Comparison of ENCODE assay signal across 37 cellular contexts in genomic region chr2:170694316-170694715, GRCh38. TPM values are rescaled to one million over a fixed set of nuclear protein-coding genes. Genes with fewer than 3 reads are reported as not detected.
"Had no signal": no experiment of that assay in that cellular context is flagged by ENCODE, and none has a peak within 500 bp of the region (broad histone marks: within the 10 kb centered on the region; RNA-seq: fewer than 3 reads in every experiment).

No MANE protein-coding gene starts in this region.

- DNase-seq: activated CD4-positive, alpha-beta T cell treated with anti-CD3 and anti-CD28 coated beads, Interleukin-2, amount 10 ng/mL, durations not matched to agents 24 days and 14 days; activated CD4-positive, alpha-beta T cell treated with anti-CD3 and anti-CD28 coated beads, Interleukin-2, amount 50 U/mL, for 4 hours; activated CD8-positive, alpha-beta T cell treated with anti-CD3 and anti-CD28 coated beads for 36 hours; activated gamma-delta T cell; activated naive CD4-positive, alpha-beta T cell treated with Interleukin-2 at 50 U/mL for 16 hours; activated naive CD8-positive, alpha-beta T cell treated with anti-CD3 and anti-CD28 coated beads, Interleukin-2, amount 10 ng/mL, durations not matched to agents 7 days and 5 days; activated T-cell treated with anti-CD3 and anti-CD28 coated beads, Interleukin-2, amount 50 U/mL, for 1 hour; activated T-cell treated with anti-CD3 and anti-CD28 coated beads, Interleukin-2, amount 50 U/mL, for 72 hours; amygdala; Karpas-422; MG63; NCI-H1048; NCI-H1105 treated with DMSO at 0.1 percent for 48 hours; NCI-H1436; NCI-H1694 treated with DMSO at 0.1 percent for 48 hours; NCI-H2029 treated with DMSO at 0.1 percent for 48 hours; NCI-H2107; NCI-H2171; NCI-H510A; NCI-H526; NCI-H748 treated with DMSO at 0.1 percent for 48 hours; NK-92 treated with Interleukin-12 subunit alpha and Interleukin-12 subunit beta, amount 100 ng/mL, for 24 hours; PC-9; SIG-M5 had no signal

- H3K27ac ChIP-seq: ascending aorta, cardiac muscle cell, PC-9, RWPE1 had no signal

- H3K27me3 ChIP-seq: ascending aorta, MG63 had no signal

- H3K27ac Mint-ChIP-seq: activated CD4-positive, alpha-beta T cell treated with anti-CD3 and anti-CD28 coated beads, Interleukin-2, amount 10 ng/mL, durations not matched to agents 24 days and 14 days; activated CD8-positive, alpha-beta T cell treated with anti-CD3 and anti-CD28 coated beads for 36 hours; activated naive CD4-positive, alpha-beta T cell treated with anti-CD3 and anti-CD28 coated beads, Interleukin-2, amount 50 U/mL, for 24 hours; activated naive CD8-positive, alpha-beta T cell treated with anti-CD3 and anti-CD28 coated beads, Interleukin-2, amount 10 ng/mL, durations not matched to agents 7 days and 5 days; activated T-cell treated with anti-CD3 and anti-CD28 coated beads, Interleukin-2, amount 50 U/mL, for 72 hours; activated T-helper 2 cell treated with anti-CD3 and anti-CD28 coated beads, Interferon-gamma antibody, Interleukin-2, Interleukin-4, amounts not matched to agents 10 μg/mL and 5 μg/mL and 100 μg/mL, durations not matched to agents 14 hours and 24 hours and 36 hours; T-helper 1 cell treated with Interleukin-12 subunit alpha and Interleukin-12 subunit beta and Interleukin-4 antibody, amounts not matched to agents 30 μg/mL and 1 μg/mL, for 36 hours; T-helper 2 cell treated with Interferon-gamma antibody and Interleukin-4, amounts not matched to agents 5 μg/mL and 100 μg/mL, for 36 hours had no signal

- H3K36me3 Mint-ChIP-seq: activated naive CD4-positive, alpha-beta T cell treated with anti-CD3 and anti-CD28 coated beads, Interleukin-2, amount 50 U/mL, for 24 hours; activated naive CD8-positive, alpha-beta T cell treated with anti-CD3 and anti-CD28 coated beads, Interleukin-2, amount 10 ng/mL, durations not matched to agents 7 days and 5 days had no signal

- H3K4me3 Mint-ChIP-seq: activated CD4-positive, alpha-beta T cell treated with anti-CD3 and anti-CD28 coated beads, Interleukin-2, amount 10 ng/mL, durations not matched to agents 24 days and 14 days; activated CD8-positive, alpha-beta T cell treated with anti-CD3 and anti-CD28 coated beads for 36 hours; activated naive CD4-positive, alpha-beta T cell treated with anti-CD3 and anti-CD28 coated beads, Interleukin-2, amount 50 U/mL, for 24 hours; activated naive CD8-positive, alpha-beta T cell treated with anti-CD3 and anti-CD28 coated beads, Interleukin-2, amount 10 ng/mL, durations not matched to agents 7 days and 5 days; activated T-cell treated with anti-CD3 and anti-CD28 coated beads, Interleukin-2, amount 50 U/mL, for 72 hours; central memory CD8-positive, alpha-beta T cell; T-helper 1 cell treated with Interleukin-12 subunit alpha and Interleukin-12 subunit beta and Interleukin-4 antibody, amounts not matched to agents 30 μg/mL and 1 μg/mL, for 36 hours; T-helper 2 cell treated with Interferon-gamma antibody and Interleukin-4, amounts not matched to agents 5 μg/mL and 100 μg/mL, for 36 hours had no signal

- H3K36me3 ChIP-seq: ascending aorta, cardiac muscle cell, MG63 had no signal

- H3K4me1 ChIP-seq: ascending aorta had no signal

- H3K27me3 Mint-ChIP-seq: activated naive CD4-positive, alpha-beta T cell treated with anti-CD3 and anti-CD28 coated beads, Interleukin-2, amount 50 U/mL, for 24 hours had no signal

- H3K9me3 Mint-ChIP-seq: activated CD4-positive, alpha-beta T cell treated with anti-CD3 and anti-CD28 coated beads, Interleukin-2, amount 10 ng/mL, durations not matched to agents 24 days and 14 days; activated CD8-positive, alpha-beta T cell treated with anti-CD3 and anti-CD28 coated beads for 36 hours; activated naive CD4-positive, alpha-beta T cell treated with anti-CD3 and anti-CD28 coated beads, Interleukin-2, amount 50 U/mL, for 24 hours; activated naive CD8-positive, alpha-beta T cell treated with anti-CD3 and anti-CD28 coated beads, Interleukin-2, amount 10 ng/mL, durations not matched to agents 7 days and 5 days; activated T-cell treated with anti-CD3 and anti-CD28 coated beads, Interleukin-2, amount 50 U/mL, for 72 hours; activated T-helper 2 cell treated with anti-CD3 and anti-CD28 coated beads, Interferon-gamma antibody, Interleukin-2, Interleukin-4, amounts not matched to agents 10 μg/mL and 5 μg/mL and 100 μg/mL, durations not matched to agents 14 hours and 24 hours and 36 hours; central memory CD8-positive, alpha-beta T cell; T-helper 1 cell treated with Interleukin-12 subunit alpha and Interleukin-12 subunit beta and Interleukin-4 antibody, amounts not matched to agents 30 μg/mL and 1 μg/mL, for 36 hours; T-helper 2 cell treated with Interferon-gamma antibody and Interleukin-4, amounts not matched to agents 5 μg/mL and 100 μg/mL, for 36 hours had no signal

- H2AFZ ChIP-seq: PC-9 had no signal

- H3K4me3 ChIP-seq: ascending aorta, cardiac muscle cell, MG63, PC-9 had no signal

- H3K9me3 ChIP-seq: ascending aorta, MG63 had no signal

- ATAC-seq: activated CD8-positive, alpha-beta T cell treated with anti-CD3 and anti-CD28 coated beads for 36 hours; activated T-cell treated with anti-CD3 and anti-CD28 coated beads, Interleukin-2, amount 50 U/mL, for 72 hours; Right ventricle myocardium inferior had no signal

- FAIRE-seq: RCC 7860, TTC549 had no signal

- H3K4me2 ChIP-seq: PC-9 had no signal

- H3K4me1 Mint-ChIP-seq: activated CD4-positive, alpha-beta T cell treated with anti-CD3 and anti-CD28 coated beads, Interleukin-2, amount 10 ng/mL, durations not matched to agents 24 days and 14 days; activated naive CD4-positive, alpha-beta T cell treated with anti-CD3 and anti-CD28 coated beads, Interleukin-2, amount 50 U/mL, for 24 hours; activated naive CD8-positive, alpha-beta T cell treated with anti-CD3 and anti-CD28 coated beads, Interleukin-2, amount 10 ng/mL, durations not matched to agents 7 days and 5 days; central memory CD8-positive, alpha-beta T cell had no signal

RNA-seq across cellular contexts. Expression of gene SP5, which starts 20.8 kb away (rescaled TPM):
- total RNA-seq: activated CD8-positive, alpha-beta memory T cell treated with anti-CD3 and anti-CD28 coated beads for 36 hours; activated CD8-positive, alpha-beta T cell treated with anti-CD3 and anti-CD28 coated beads for 36 hours; activated naive CD8-positive, alpha-beta T cell treated with anti-CD3 and anti-CD28 coated beads, Interleukin-2, amount 10 ng/mL, durations not matched to agents 7 days and 5 days; OCI-LY7 had no signal
- polyA plus RNA-seq: cardiac muscle cell had no signal
